Comparison of ENCODE assay signal across 12 cellular contexts in genomic region chr11:48096588-48097525, GRCh38.
DNase-seq lines count a peak whose midpoint lies in the region; ATAC-seq and TF ChIP-seq lines count a peak whose summit lies in the region.
"Had no signal": no experiment of that assay in that cellular context is flagged by ENCODE, and none has a peak within 500 bp of the region (broad histone marks: within the 10 kb centered on the region; RNA-seq: fewer than 3 reads in every experiment).

No MANE protein-coding gene starts in this region.

- intact Hi-C loops in activated CD8-positive, alpha-beta T cell treated with anti-CD3 and anti-CD28 coated beads for 36 hours (cut with micrococcal nuclease) = no loop called here
- intact Hi-C loops in stomach (cut with DNase I; ENCODE audit: low total_unique reads) = no loop called here
- intact Hi-C loops in OCI-LY7 (cut with micrococcal nuclease; ENCODE audit: unreplicated experiment) = no loop called here

- WGBS in hepatocyte (ENCODE audit: low lambda C conversion rate, missing lambda C conversion rate) = 62% methylated on average over 6 of the region's 6 CpGs
- WGBS in stomach, 5 donors = 72 to 89% (median 77%) methylated on average over 6 of the region's 6 CpGs

- no peak for TF ChIP-seq POLR2A in stomach (IDR thresholded peaks at IDR 0.05)

- no peak for TF ChIP-seq CTCF in activated CD8-positive, alpha-beta T cell treated with anti-CD3 and anti-CD28 coated beads for 36 hours (IDR thresholded peaks at IDR 0.05)
- TF ChIP-seq CTCF in hepatocyte (IDR thresholded peaks at IDR 0.05; ENCODE audit: poor library complexity) (no peak), stomach (IDR thresholded peaks at IDR 0.05) (no peak), OCI-LY7 (conservative IDR thresholded peaks at IDR 0.05; ENCODE audit: low read length) (no peak)

- H3K4me3 ChIP-seq in hepatocyte (no peak overlapping the region), stomach (no peak overlapping the region), OCI-LY7 (ENCODE audit: low read depth, low read length, poor library complexity, severe bottlenecking) (no peak overlapping the region)
- H3K4me3 ChIP-seq: thoracic aorta had no signal

- no peaks in the 10 kb centered on the region for H3K9me3 Mint-ChIP-seq in activated T-cell treated with anti-CD3 and anti-CD28 coated beads, Interleukin-2, amount 50 U/mL, for 4 hours
- H3K9me3 Mint-ChIP-seq in activated CD8-positive, alpha-beta T cell treated with anti-CD3 and anti-CD28 coated beads for 36 hours = no peaks in the 10 kb centered on the region

- H3K27me3 ChIP-seq in hepatocyte = no peaks in the 10 kb centered on the region
- H3K27me3 ChIP-seq in stomach = no peaks in the 10 kb centered on the region

- no peak for DNase-seq in activated T-cell treated with anti-CD3 and anti-CD28 coated beads, Interleukin-2, amount 50 U/mL, for 4 hours
- DNase-seq in activated T-cell treated with anti-CD3 and anti-CD28 coated beads, Interleukin-2, amount 50 U/mL, for 1 hour = no peak
- DNase-seq in activated CD8-positive, alpha-beta T cell treated with anti-CD3 and anti-CD28 coated beads for 36 hours = no peak
- DNase-seq in hepatocyte (ENCODE audit: low spot score) = no peak
- DNase-seq in stomach = no peak
- DNase-seq in OCI-LY7 (ENCODE audit: low spot score) = no peak
- DNase-seq in foreskin melanocyte = no peak
- DNase-seq: AML-193, NCI-H1048, T1000 had no signal

- H3K4me3 Mint-ChIP-seq in activated T-cell treated with anti-CD3 and anti-CD28 coated beads, Interleukin-2, amount 50 U/mL, for 4 hours = no peak overlapping the region
- no peak overlapping the region for H3K4me3 Mint-ChIP-seq in activated CD8-positive, alpha-beta T cell treated with anti-CD3 and anti-CD28 coated beads for 36 hours

- CTCF ChIA-PET in activated CD8-positive, alpha-beta T cell treated with anti-CD3 and anti-CD28 coated beads for 36 hours (lab: Charles Lee) = interaction anchor here (0.8 to 4.7 kb wide), 4 partner anchors 12 to 162 kb away, joined by 3 to 23 read pairs (median 3); no protein-coding TSS in a partner anchor
- CTCF ChIA-PET in OCI-LY7 (lab: Charles Lee; ENCODE audit: unreplicated experiment) = no interaction called here

- H3K27me3 Mint-ChIP-seq in activated T-cell treated with anti-CD3 and anti-CD28 coated beads, Interleukin-2, amount 50 U/mL, for 4 hours (ENCODE audit: low read depth) = no peaks in the 10 kb centered on the region
- H3K27me3 Mint-ChIP-seq in activated CD8-positive, alpha-beta T cell treated with anti-CD3 and anti-CD28 coated beads for 36 hours = no peaks in the 10 kb centered on the region

- no peak overlapping the region for H3K4me2 ChIP-seq in hepatocyte
- no peak overlapping the region for H3K4me2 ChIP-seq in OCI-LY7 (ENCODE audit: low read length)

- no peaks in the 10 kb centered on the region for H4K20me1 ChIP-seq in hepatocyte (ENCODE audit: insufficient read depth, poor library complexity, severe bottlenecking)
- H4K20me1 ChIP-seq in OCI-LY7 (ENCODE audit: insufficient read depth, low read length) = peaks cover 14% of the 10 kb centered on the region

- H3K9me3 ChIP-seq in hepatocyte (ENCODE audit: low read depth) (no peaks in the 10 kb centered on the region), stomach (no peaks in the 10 kb centered on the region), OCI-LY7 (ENCODE audit: low read length) (no peaks in the 10 kb centered on the region)
- H3K9me3 ChIP-seq: thoracic aorta had no signal

- peaks cover 60% of the 10 kb centered on the region for H3K4me1 ChIP-seq in hepatocyte (ENCODE audit: insufficient read depth)
- peaks cover 21 to 78% (median 52%) of the 10 kb centered on the region in 4 donors for H3K4me1 ChIP-seq in stomach
- peaks cover 42% of the 10 kb centered on the region for H3K4me1 ChIP-seq in OCI-LY7 (ENCODE audit: insufficient read depth, low read length, poor library complexity, severe bottlenecking)

- peak overlapping the region; percentile 62 for H3K27ac Mint-ChIP-seq in activated CD8-positive, alpha-beta T cell treated with anti-CD3 and anti-CD28 coated beads for 36 hours

- ATAC-seq in activated T-cell treated with anti-CD3 and anti-CD28 coated beads, Interleukin-2, amount 50 U/mL, for 4 hours = peak; percentile 67 to 70
- peak; percentile 54 for ATAC-seq in activated CD8-positive, alpha-beta T cell treated with anti-CD3 and anti-CD28 coated beads for 36 hours
- ATAC-seq in HG03135 (IDR thresholded peaks at IDR 0.05; ENCODE audit: unreplicated experiment) = no peak

- peaks cover 64% of the 10 kb centered on the region for H3K4me1 Mint-ChIP-seq in activated T-cell treated with anti-CD3 and anti-CD28 coated beads, Interleukin-2, amount 50 U/mL, for 4 hours (ENCODE audit: low read depth)
- peaks cover 52% of the 10 kb centered on the region for H3K4me1 Mint-ChIP-seq in activated CD8-positive, alpha-beta T cell treated with anti-CD3 and anti-CD28 coated beads for 36 hours (ENCODE audit: low read depth)

- POLR2A ChIA-PET in activated CD8-positive, alpha-beta T cell treated with anti-CD3 and anti-CD28 coated beads for 36 hours (lab: Charles Lee) = interaction anchor here (1.0 to 1.7 kb wide), 2 partner anchors 10 to 12 kb away, joined by 3 to 6 read pairs; no protein-coding TSS in a partner anchor
- POLR2A ChIA-PET in OCI-LY7 (lab: Charles Lee) = interaction anchor here (0.9 to 1.7 kb wide), 3 partner anchors 8 to 55 kb away, joined by 3 to 5 read pairs (median 4); no protein-coding TSS in a partner anchor

- no TSS peak for BruUV-seq in OCI-LY7 (replicated peaks; lab: Mats Ljungman, UMichigan)

- H3K27ac ChIP-seq in hepatocyte (peak overlapping the region; percentile 47), stomach (peak overlapping the region in 4 of 5 donors; percentile 10 to 58 (median 38)), OCI-LY7 (ENCODE audit: low read depth, low read length, poor library complexity, severe bottlenecking) (no peak overlapping the region)
- H3K27ac ChIP-seq: thoracic aorta had no signal

- peaks cover 57% of the 10 kb centered on the region for H3K79me2 ChIP-seq in hepatocyte
- H3K79me2 ChIP-seq in OCI-LY7 (ENCODE audit: insufficient read depth, low read depth, low read length) = no peaks in the 10 kb centered on the region; the same call in 1 of the 2 replicates

- H2AFZ ChIP-seq in hepatocyte (no peak overlapping the region), OCI-LY7 (ENCODE audit: low read length) (no peak overlapping the region)

- no peak for TF ChIP-seq EP300 in stomach (IDR thresholded peaks at IDR 0.05)

- no peaks in the 10 kb centered on the region for H3K36me3 ChIP-seq in hepatocyte (replicated peaks; ENCODE audit: insufficient read depth, low read depth)
- H3K36me3 ChIP-seq in stomach = no peaks in the 10 kb centered on the region
- H3K36me3 ChIP-seq in OCI-LY7 (ENCODE audit: insufficient read depth, low read length) = no peaks in the 10 kb centered on the region
- H3K36me3 ChIP-seq: thoracic aorta had no signal

- H3K36me3 Mint-ChIP-seq in activated T-cell treated with anti-CD3 and anti-CD28 coated beads, Interleukin-2, amount 50 U/mL, for 4 hours (ENCODE audit: insufficient read depth) = peaks cover 4% of the 10 kb centered on the region
- no peaks in the 10 kb centered on the region for H3K36me3 Mint-ChIP-seq in activated CD8-positive, alpha-beta T cell treated with anti-CD3 and anti-CD28 coated beads for 36 hours (ENCODE audit: low read depth)

- H3K9me2 ChIP-seq in hepatocyte (replicated peaks; ENCODE audit: insufficient read depth) = no peaks in the 10 kb centered on the region
- no peaks in the 10 kb centered on the region for H3K9me2 ChIP-seq in OCI-LY7 (ENCODE audit: insufficient read depth, low read length)
